Comparison of ENCODE assay signal across 22 cellular contexts in the genomic region with DNA sequence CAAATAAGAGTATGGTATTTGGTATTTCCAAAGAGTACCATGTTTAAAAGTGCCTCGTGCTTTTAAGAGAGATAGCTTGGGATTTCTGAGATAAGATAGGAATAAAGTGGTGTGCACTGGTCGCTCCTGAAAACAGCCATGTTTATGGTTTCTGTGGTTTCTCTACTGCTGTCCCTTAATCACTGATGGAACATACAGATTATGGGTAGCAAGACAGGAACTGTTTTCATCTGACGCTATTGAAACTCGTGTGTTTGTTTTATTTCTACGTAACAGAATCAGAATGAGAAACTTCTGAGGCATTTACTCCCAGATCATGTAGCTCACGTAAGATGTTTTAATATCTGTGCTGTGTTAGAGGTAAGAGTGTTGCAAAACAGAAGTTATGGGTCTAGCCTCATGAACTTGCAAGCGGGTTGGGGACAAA.
A peak's percentile ranks its signal among the peaks of the same experiment; 100 is the strongest.
DNase-seq lines count a peak whose midpoint lies in the region; ATAC-seq, FAIRE-seq and TF ChIP-seq lines count a peak whose summit lies in the region.
"Had no signal": no experiment of that assay in that cellular context is flagged by ENCODE, and none has a peak within 500 bp of the region (broad histone marks: within the 10 kb centered on the region; RNA-seq: fewer than 3 reads in every experiment).

No MANE protein-coding gene starts in this region.

- H4K20me1 ChIP-seq in astrocyte (ENCODE audit: insufficient read depth, low read length) (peaks cover 8% of the 10 kb centered on the region), OCI-LY7 (ENCODE audit: insufficient read depth, low read length) (no peaks in the 10 kb centered on the region)

- CTCF ChIA-PET in Panc1 (lab: Charles Lee): no interaction called here
- CTCF ChIA-PET in OCI-LY7 (lab: Charles Lee; ENCODE audit: unreplicated experiment): no interaction called here

- H3K4me3 Mint-ChIP-seq in activated CD4-positive, alpha-beta T cell treated with anti-CD3 and anti-CD28 coated beads, Interleukin-2, amount 10 ng/mL, durations not matched to agents 24 days and 14 days: no peak overlapping the region
- H3K4me3 Mint-ChIP-seq in astrocyte (ENCODE audit: unreplicated experiment): no peak overlapping the region
- H3K4me3 Mint-ChIP-seq: CD14-positive monocyte; central memory CD8-positive, alpha-beta T cell; naive B cell; stimulated activated memory B cell treated with anti-CD40 and anti-IgM and Interleukin-4, amounts not matched to agents 10 μg/mL and 1 μg/mL and 100 μg/mL, for 72 hours; type B pancreatic cell had no signal

- in situ Hi-C loops in Panc1 (cut with HindIII; ENCODE audit: low pct_unique_long_range_greater_than_20kb, low sequenced_read_pairs): no loop called here

- no peaks in the 10 kb centered on the region for H3K27me3 Mint-ChIP-seq in activated CD4-positive, alpha-beta T cell treated with anti-CD3 and anti-CD28 coated beads, Interleukin-2, amount 10 ng/mL, durations not matched to agents 24 days and 14 days
- no peaks in the 10 kb centered on the region for H3K27me3 Mint-ChIP-seq in astrocyte (ENCODE audit: low read depth, unreplicated experiment)
- H3K27me3 Mint-ChIP-seq: central memory CD8-positive, alpha-beta T cell; naive B cell; stimulated activated memory B cell treated with anti-CD40 and anti-IgM and Interleukin-4, amounts not matched to agents 10 μg/mL and 1 μg/mL and 100 μg/mL, for 72 hours; type B pancreatic cell had no signal

- no peaks in the 10 kb centered on the region for H3K27me3 ChIP-seq in Panc1 (ENCODE audit: control insufficient read depth, insufficient read depth, low read length)
- H3K27me3 ChIP-seq in astrocyte (ENCODE audit: insufficient read depth, low read length): no peaks in the 10 kb centered on the region
- H3K27me3 ChIP-seq: gastrocnemius medialis, spleen had no signal

- H3K4me3 ChIP-seq in Panc1 (ENCODE audit: low read depth in 2 of 2, low read length in 2 of 2): no peak overlapping the region
- H3K4me3 ChIP-seq in astrocyte (ENCODE audit: insufficient read depth, low read depth, low read length): no peak overlapping the region
- no peak overlapping the region for H3K4me3 ChIP-seq in OCI-LY7 (ENCODE audit: low read depth, low read length, poor library complexity, severe bottlenecking)
- H3K4me3 ChIP-seq: gastrocnemius medialis, lower lobe of right lung, spleen had no signal

- peaks cover 10% of the 10 kb centered on the region for H3K4me1 Mint-ChIP-seq in activated CD4-positive, alpha-beta T cell treated with anti-CD3 and anti-CD28 coated beads, Interleukin-2, amount 10 ng/mL, durations not matched to agents 24 days and 14 days
- H3K4me1 Mint-ChIP-seq in astrocyte (ENCODE audit: low read depth, unreplicated experiment): no peaks in the 10 kb centered on the region

- intact Hi-C loops in activated CD4-positive, alpha-beta T cell treated with anti-CD3 and anti-CD28 coated beads, Interleukin-2, amount 10 ng/mL, durations not matched to agents 24 days and 14 days (cut with micrococcal nuclease): no loop called here
- intact Hi-C loops in Panc1 (cut with micrococcal nuclease; ENCODE audit: unreplicated experiment) (no loop called here), OCI-LY7 (cut with micrococcal nuclease; ENCODE audit: unreplicated experiment) (no loop called here)

- no peaks in the 10 kb centered on the region for H3K9me3 Mint-ChIP-seq in activated CD4-positive, alpha-beta T cell treated with anti-CD3 and anti-CD28 coated beads, Interleukin-2, amount 10 ng/mL, durations not matched to agents 24 days and 14 days
- H3K9me3 Mint-ChIP-seq in astrocyte (ENCODE audit: unreplicated experiment): no peaks in the 10 kb centered on the region
- H3K9me3 Mint-ChIP-seq: central memory CD8-positive, alpha-beta T cell; stimulated activated memory B cell treated with anti-CD40 and anti-IgM and Interleukin-4, amounts not matched to agents 10 μg/mL and 1 μg/mL and 100 μg/mL, for 72 hours; type B pancreatic cell had no signal

- FAIRE-seq in astrocyte (lab: Jason Lieb, UNC): no peak
- FAIRE-seq: A204.1, endometrium, HepG2, TTC549 had no signal

- H3K27ac ChIP-seq in Panc1 (ENCODE audit: low read length) (no peak overlapping the region), astrocyte (ENCODE audit: low read depth, low read length) (no peak overlapping the region), OCI-LY7 (ENCODE audit: low read depth, low read length, poor library complexity, severe bottlenecking) (no peak overlapping the region)
- H3K27ac ChIP-seq: gastrocnemius medialis, lower lobe of right lung, spleen had no signal

- H3K36me3 Mint-ChIP-seq in activated CD4-positive, alpha-beta T cell treated with anti-CD3 and anti-CD28 coated beads, Interleukin-2, amount 10 ng/mL, durations not matched to agents 24 days and 14 days (ENCODE audit: low read depth): peaks cover 34% of the 10 kb centered on the region
- H3K36me3 Mint-ChIP-seq in astrocyte (ENCODE audit: low read depth, unreplicated experiment): peaks cover 11% of the 10 kb centered on the region

- no peaks in the 10 kb centered on the region for H3K4me1 ChIP-seq in Panc1 (ENCODE audit: control insufficient read depth, insufficient read depth, low read length)
- H3K4me1 ChIP-seq in astrocyte (ENCODE audit: insufficient read depth, low read length): no peaks in the 10 kb centered on the region
- H3K4me1 ChIP-seq in OCI-LY7 (ENCODE audit: insufficient read depth, low read length, poor library complexity, severe bottlenecking): no peaks in the 10 kb centered on the region
- H3K4me1 ChIP-seq: gastrocnemius medialis, lower lobe of right lung had no signal

- DNase-seq in activated CD4-positive, alpha-beta T cell treated with anti-CD3 and anti-CD28 coated beads, Interleukin-2, amount 10 ng/mL, durations not matched to agents 24 days and 14 days: no peak
- no peak for DNase-seq in activated CD4-positive, alpha-beta T cell treated with anti-CD3 and anti-CD28 coated beads for 48 hours
- no peak for DNase-seq in Panc1 (ENCODE audit: low read depth, low spot score)
- peak; percentile 39 for DNase-seq in astrocyte (ENCODE audit: low read depth)
- DNase-seq in non-pigmented ciliary epithelial cell (ENCODE audit: low read depth): peak; percentile 61
- no peak for DNase-seq in OCI-LY7 (ENCODE audit: low spot score)
- no peak for DNase-seq in activated effector memory CD4-positive, alpha-beta T cell treated with anti-CD3 and anti-CD28 coated beads, Interleukin-2, amount 50 U/mL, for 16 hours
- DNase-seq: DMS79 treated with DMSO at 0.1 percent for 48 hours, gastrocnemius medialis, lower lobe of right lung, naive B cell, NCI-H1930, spleen had no signal

- no peaks in the 10 kb centered on the region for H3K79me2 ChIP-seq in astrocyte (ENCODE audit: insufficient read depth, low read length)
- no peaks in the 10 kb centered on the region for H3K79me2 ChIP-seq in OCI-LY7 (ENCODE audit: insufficient read depth, low read depth, low read length)

- H2AFZ ChIP-seq in astrocyte (ENCODE audit: low read depth, low read length) (no peak overlapping the region), OCI-LY7 (ENCODE audit: low read length) (no peak overlapping the region)

- POLR2A ChIA-PET in Panc1 (lab: Charles Lee) (no interaction called here), OCI-LY7 (lab: Charles Lee) (interaction anchor here (1.1 kb wide), 1 partner anchor 87 kb away, joined by 3 read pairs; no protein-coding TSS in a partner anchor)

- H3K9ac ChIP-seq in astrocyte (ENCODE audit: low read length): no peak overlapping the region

- H3K4me2 ChIP-seq in astrocyte (ENCODE audit: low read length) (no peak overlapping the region), OCI-LY7 (ENCODE audit: low read length) (no peak overlapping the region)

- TF ChIP-seq CTCF in Panc1 (IDR thresholded peaks at IDR 0.05) (no peak), astrocyte (IDR thresholded peaks at IDR 0.05; ENCODE audit: insufficient read depth, low read depth, low read length) (no peak), OCI-LY7 (conservative IDR thresholded peaks at IDR 0.05; ENCODE audit: low read length) (no peak)

- H3K9me3 ChIP-seq in Panc1 (ENCODE audit: control insufficient read depth, insufficient read depth, low read depth, low read length) (no peaks in the 10 kb centered on the region), astrocyte (ENCODE audit: insufficient read depth, low read depth, low read length) (no peaks in the 10 kb centered on the region), OCI-LY7 (ENCODE audit: low read length) (no peaks in the 10 kb centered on the region)
- H3K9me3 ChIP-seq: gastrocnemius medialis, lower lobe of right lung, spleen had no signal

- H3K9me2 ChIP-seq in OCI-LY7 (ENCODE audit: insufficient read depth, low read length): no peaks in the 10 kb centered on the region

- ATAC-seq in Panc1 (no peak), GM18909 (IDR thresholded peaks at IDR 0.05; ENCODE audit: poor library complexity, unreplicated experiment) (no peak)
- ATAC-seq: gastrocnemius medialis; HepG2; lower lobe of right lung; stimulated activated memory B cell treated with anti-CD40 and anti-IgM and Interleukin-4, amounts not matched to agents 10 μg/mL and 1 μg/mL and 100 μg/mL, for 72 hours had no signal

- H3K36me3 ChIP-seq in Panc1 (ENCODE audit: control insufficient read depth, insufficient read depth, low read length): peaks cover 2% of the 10 kb centered on the region; the same call in 1 of the 2 replicates
- H3K36me3 ChIP-seq in astrocyte (ENCODE audit: insufficient read depth, low read length): peaks cover 7% of the 10 kb centered on the region
- H3K36me3 ChIP-seq in OCI-LY7 (ENCODE audit: insufficient read depth, low read length): peaks cover 23% of the 10 kb centered on the region; the same call in 1 of the 2 replicates

- peak overlapping the region; percentile 70 for H3K27ac Mint-ChIP-seq in activated CD4-positive, alpha-beta T cell treated with anti-CD3 and anti-CD28 coated beads, Interleukin-2, amount 10 ng/mL, durations not matched to agents 24 days and 14 days
- H3K27ac Mint-ChIP-seq in astrocyte (ENCODE audit: unreplicated experiment): no peak overlapping the region
- H3K27ac Mint-ChIP-seq: stimulated activated memory B cell treated with anti-CD40 and anti-IgM and Interleukin-4, amounts not matched to agents 10 μg/mL and 1 μg/mL and 100 μg/mL, for 72 hours; type B pancreatic cell had no signal

- BruUV-seq in Panc1 (replicated peaks; lab: Mats Ljungman, UMichigan) (TSS peak; percentile 41), OCI-LY7 (replicated peaks; lab: Mats Ljungman, UMichigan) (no TSS peak)

Comparison
In these comparisons a context has a peak if more than half of its experiments do, and no peak if none do; other contexts are left out.
1. DNase-seq: peak in astrocyte (single experiment) and non-pigmented ciliary epithelial cell (single experiment); none in activated CD4-positive, alpha-beta T cell treated with anti-CD3 and anti-CD28 coated beads, Interleukin-2, amount 10 ng/mL, durations not matched to agents 24 days and 14 days (single experiment), activated CD4-positive, alpha-beta T cell treated with anti-CD3 and anti-CD28 coated beads for 48 hours (single experiment), Panc1 (single experiment), OCI-LY7 (single experiment) and activated effector memory CD4-positive, alpha-beta T cell treated with anti-CD3 and anti-CD28 coated beads, Interleukin-2, amount 50 U/mL, for 16 hours (single experiment).